Comparison of ENCODE assay signal across 8 cellular contexts in the genomic region with DNA sequence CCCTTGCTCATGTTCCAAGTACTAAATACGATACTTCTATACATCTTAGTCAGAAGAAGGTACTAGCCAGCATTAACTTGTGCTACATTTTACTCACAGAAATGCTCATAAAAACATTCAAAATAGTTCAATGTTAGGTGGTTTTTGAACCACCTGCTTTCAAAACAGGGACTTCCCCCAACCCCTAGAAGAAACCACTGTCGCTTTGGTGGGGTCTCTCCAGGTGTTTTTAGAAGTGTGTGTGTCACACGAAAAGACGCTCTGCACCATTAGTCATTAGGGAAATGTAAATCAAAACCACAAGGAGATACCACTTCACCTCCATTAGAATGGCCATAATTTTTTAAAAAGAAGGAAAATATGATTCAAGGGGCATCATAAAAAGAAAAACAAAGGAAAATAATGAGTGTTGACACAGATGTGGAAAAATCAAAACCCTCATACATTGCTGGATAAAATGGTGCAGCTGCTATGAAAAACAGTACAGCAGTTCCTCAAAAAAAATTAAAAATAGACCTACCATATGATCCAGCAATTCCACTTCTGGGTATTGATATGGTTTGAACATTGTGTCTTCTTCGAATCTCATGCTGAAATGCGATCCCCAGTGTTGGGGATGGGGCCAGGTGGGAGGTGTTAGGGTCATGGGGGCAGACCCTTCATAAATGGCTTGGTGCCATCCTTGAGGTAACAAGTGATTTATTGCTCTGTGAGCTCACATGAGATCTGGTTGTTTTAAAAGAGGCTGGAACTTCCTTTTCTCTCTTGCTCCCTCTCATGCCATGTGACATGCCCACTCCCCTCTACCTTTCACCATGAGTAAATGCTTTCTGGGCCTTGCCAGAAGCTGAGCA.
DNase-seq lines count a peak whose midpoint lies in the region; ATAC-seq and TF ChIP-seq lines count a peak whose summit lies in the region.

No MANE protein-coding gene starts in this region.

- H3K4me3 ChIP-seq in Jurkat, Clone E6-1 (ENCODE audit: low read length) = no peak overlapping the region
- no peak overlapping the region for H3K4me3 ChIP-seq in testis

- H3K9me3 Mint-ChIP-seq in Calu3 (ENCODE audit: low read depth, unreplicated experiment) (no peaks in the 10 kb centered on the region), mesothelial cell of epicardium (no peaks in the 10 kb centered on the region)

- H3K4me1 Mint-ChIP-seq in Calu3 (ENCODE audit: low read depth, unreplicated experiment) = peaks cover 68% of the 10 kb centered on the region
- peaks cover 36% of the 10 kb centered on the region for H3K4me1 Mint-ChIP-seq in mesothelial cell of epicardium

- H3K36me3 ChIP-seq in testis (ENCODE audit: low read depth, missing control alignments) = no peaks in the 10 kb centered on the region

- H3K4me3 Mint-ChIP-seq in Calu3 (ENCODE audit: low read depth, unreplicated experiment) (no peak overlapping the region), mesothelial cell of epicardium (no peak overlapping the region)

- H3K36me3 Mint-ChIP-seq in Calu3 (ENCODE audit: insufficient read depth, unreplicated experiment) (peaks cover 46% of the 10 kb centered on the region), mesothelial cell of epicardium (peaks cover 9% of the 10 kb centered on the region)

- H3K27ac ChIP-seq in testis (no peak overlapping the region), RWPE1 (no peak overlapping the region)

- WGBS in testis, 2 donors = 71 to 75% methylated on average over 6 of the region's 6 CpGs

- ATAC-seq in GM21447 (IDR thresholded peaks at IDR 0.05; ENCODE audit: unreplicated experiment) = peak; percentile 71

- H3K4me1 ChIP-seq in testis = no peaks in the 10 kb centered on the region

- no peaks in the 10 kb centered on the region for H3K9me3 ChIP-seq in testis

- intact Hi-C loops in Calu3 (cut with micrococcal nuclease; ENCODE audit: unreplicated experiment) = no loop called here
- intact Hi-C loops in testis (cut with DNase I; ENCODE audit: low total_unique reads) = no loop called here

- DNase-seq in Calu3 = no peak
- peak; percentile 86 for DNase-seq in Jurkat, Clone E6-1 (ENCODE audit: low read depth, low spot score)
- peak; percentile 77 for DNase-seq in activated CD4-positive, alpha-beta T cell treated with anti-CD3 and anti-CD28 coated beads for 48 hours
- no peak for DNase-seq in mesothelial cell of epicardium (ENCODE audit: low spot score in 2 of 2, unreplicated experiment in 2 of 2)
- no peak for DNase-seq in mesenteric fat pad (ENCODE audit: low spot score)
- DNase-seq in testis = no peak
- DNase-seq in RWPE1 (ENCODE audit: low spot score) = no peak

- CTCF ChIA-PET in Calu3 (lab: Charles Lee) (interaction anchor here (0.5 to 0.6 kb wide), 2 partner anchors 97 to 1038 kb away, joined by 3 to 4 read pairs; no protein-coding TSS in a partner anchor), RWPE1 (lab: Yijun Ruan, JAX) (interaction anchor here (1.0 kb wide), 1 partner anchor 101 kb away, joined by 3 read pairs; no protein-coding TSS in a partner anchor)

- BruUV-seq in Calu3 (replicated peaks; lab: Mats Ljungman, UMichigan) = no TSS peak

- H3K27me3 ChIP-seq in testis = no peaks in the 10 kb centered on the region

- TF ChIP-seq CTCF in Calu3 (IDR thresholded peaks at IDR 0.05; ENCODE audit: unreplicated experiment) (no peak), mesothelial cell of epicardium (IDR thresholded peaks at IDR 0.05; ENCODE audit: unreplicated experiment) (no peak), testis (IDR thresholded peaks at IDR 0.05) (no peak), RWPE1 (conservative IDR thresholded peaks at IDR 0.05; ENCODE audit: low read depth) (no peak)

- H3K27me3 Mint-ChIP-seq in Calu3 (ENCODE audit: unreplicated experiment) (no peaks in the 10 kb centered on the region), mesothelial cell of epicardium (ENCODE audit: low read depth) (no peaks in the 10 kb centered on the region)

- POLR2A ChIA-PET in RWPE1 (lab: Yijun Ruan, JAX; ENCODE audit: low non-redundant PET) = no interaction called here

- TF ChIP-seq POLR2A in testis (IDR thresholded peaks at IDR 0.05) = no peak

- H3K27ac Mint-ChIP-seq in Calu3 (ENCODE audit: unreplicated experiment) = peak overlapping the region; percentile 67
- peak overlapping the region; percentile 44 for H3K27ac Mint-ChIP-seq in mesothelial cell of epicardium

Comparison
In these comparisons a context has a peak if more than half of its experiments do, and no peak if none do; other contexts are left out.
1. DNase-seq: peak in Jurkat, Clone E6-1 (single experiment) and activated CD4-positive, alpha-beta T cell treated with anti-CD3 and anti-CD28 coated beads for 48 hours (single experiment); none in Calu3 (single experiment), mesothelial cell of epicardium (0 of 2), mesenteric fat pad (single experiment), testis (single experiment) and RWPE1 (single experiment).